ENCODE assay signal across 20 cellular contexts in genomic region chr11:71482746-71483364, GRCh38. TPM values are rescaled to one million over a fixed set of nuclear protein-coding genes. Genes with fewer than 3 reads are reported as not detected.
DNase-seq lines count a peak whose midpoint lies in the region; ATAC-seq and TF ChIP-seq lines count a peak whose summit lies in the region.
"Had no signal": no experiment of that assay in that cellular context is flagged by ENCODE, and none has a peak within 500 bp of the region (broad histone marks: within the 10 kb centered on the region; RNA-seq: fewer than 3 reads in every experiment).

No MANE protein-coding gene starts in this region.

- no peak for TF ChIP-seq CTCF in left ventricle myocardium inferior (IDR thresholded peaks at IDR 0.05; ENCODE audit: borderline replicate concordance)
- no peak for TF ChIP-seq CTCF in HEK293 (tag by site-specific recombination; IDR thresholded peaks at IDR 0.05)
- TF ChIP-seq CTCF in upper lobe of right lung (IDR thresholded peaks at IDR 0.05) = no peak
- TF ChIP-seq CTCF in endothelial cell (IDR thresholded peaks at IDR 0.05; ENCODE audit: unreplicated experiment) = no peak

- H3K4me1 Mint-ChIP-seq in endothelial cell (ENCODE audit: unreplicated experiment) = peaks cover 6% of the 10 kb centered on the region

- POLR2A ChIA-PET in HEK293 (lab: Yijun Ruan, JAX) = no interaction called here

- no peaks in the 10 kb centered on the region for H3K9me3 ChIP-seq in left ventricle myocardium inferior (replicated peaks)
- no peaks in the 10 kb centered on the region for H3K9me3 ChIP-seq in HEK293 (ENCODE audit: control insufficient read depth, insufficient read depth, low read depth, low read length)
- H3K9me3 ChIP-seq in upper lobe of right lung = no peaks in the 10 kb centered on the region
- H3K9me3 ChIP-seq: BLaER1 had no signal

- H3K27me3 ChIP-seq in left ventricle myocardium inferior (ENCODE audit: low read depth) (no peaks in the 10 kb centered on the region), upper lobe of right lung (no peaks in the 10 kb centered on the region)
- H3K27me3 ChIP-seq: BLaER1 had no signal

- H3K27ac Mint-ChIP-seq in endothelial cell (ENCODE audit: unreplicated experiment) = no peak overlapping the region
- H3K27ac Mint-ChIP-seq: CD8-positive, alpha-beta T cell; IgD-negative memory B cell had no signal

- peaks cover 6% of the 10 kb centered on the region for H3K27me3 Mint-ChIP-seq in endothelial cell (ENCODE audit: unreplicated experiment)
- H3K27me3 Mint-ChIP-seq: IgD-negative memory B cell had no signal

- ATAC-seq in esophagus mucosa = peak; percentile 49
- no peak for ATAC-seq in upper lobe of right lung
- ATAC-seq in HG02623 (IDR thresholded peaks at IDR 0.05; ENCODE audit: unreplicated experiment) = no peak
- ATAC-seq: CD8-positive, alpha-beta T cell; HCT116; HepG2 had no signal

- H3K27ac ChIP-seq in left ventricle myocardium inferior (replicated peaks) (no peak overlapping the region), HEK293 (ENCODE audit: extremely low read depth, low read depth, low read length) (no peak overlapping the region), upper lobe of right lung (no peak overlapping the region)
- H3K27ac ChIP-seq: BLaER1, HL-60 had no signal

- H3K36me3 ChIP-seq in left ventricle myocardium inferior (peaks cover 86% of the 10 kb centered on the region), HEK293 (ENCODE audit: control insufficient read depth in 2 of 2, insufficient read depth in 1 of 2, low read length in 2 of 2) (peaks cover 4 to 78% of the 10 kb centered on the region in 2 experiments; a peak in 2 of 3 replicates), upper lobe of right lung (peaks cover 92% of the 10 kb centered on the region)

- H3K4me1 ChIP-seq in left ventricle myocardium inferior (peaks cover 2% of the 10 kb centered on the region), HEK293 (ENCODE audit: control insufficient read depth, insufficient read depth, low read length) (no peaks in the 10 kb centered on the region), upper lobe of right lung (no peaks in the 10 kb centered on the region)

- no peak overlapping the region for H3K4me3 Mint-ChIP-seq in endothelial cell (ENCODE audit: unreplicated experiment)
- H3K4me3 Mint-ChIP-seq: CD8-positive, alpha-beta T cell; IgD-negative memory B cell had no signal

- CTCF ChIA-PET in HEK293 (lab: Yijun Ruan, JAX) = no interaction called here

- H3K36me3 Mint-ChIP-seq in endothelial cell (ENCODE audit: low read depth, unreplicated experiment) = peaks cover 68% of the 10 kb centered on the region

- H3K9me3 Mint-ChIP-seq in endothelial cell (ENCODE audit: unreplicated experiment) = no peaks in the 10 kb centered on the region
- H3K9me3 Mint-ChIP-seq: CD8-positive, alpha-beta T cell; IgD-negative memory B cell had no signal

- intact Hi-C loops in cardiac septum (cut with DNase I) = no loop called here
- intact Hi-C loops in left ventricle myocardium inferior (cut with micrococcal nuclease) = no loop called here
- intact Hi-C loops in upper lobe of right lung (cut with DNase I) = no loop called here

- H3K4me3 ChIP-seq in left ventricle myocardium inferior (no peak overlapping the region), HEK293 (ENCODE audit: low read depth, low read length) (no peak overlapping the region), upper lobe of right lung (no peak overlapping the region)
- H3K4me3 ChIP-seq: BLaER1 had no signal

- DNase-seq in cardiac septum (ENCODE audit: low spot score) = peak; percentile 61
- no peak for DNase-seq in left ventricle myocardium inferior
- peak; percentile 53 for DNase-seq in upper lobe of right lung
- DNase-seq in endothelial cell (ENCODE audit: low spot score) = no peak
- DNase-seq: 8988T; Calu3; CD8-positive, alpha-beta T cell; DMS79 treated with DMSO at 0.1 percent for 48 hours; GF-D8; GOT3; H7 had no signal

TF ChIP-seq in HEK293, 187 proteins besides CTCF, POLR2A, EP300 and RAD21:
- TF ChIP-seq ZNF157 (tag by site-specific recombination; IDR thresholded peaks at IDR 0.05) (peak; percentile 74), KLF10 (tag by site-specific recombination; IDR thresholded peaks at IDR 0.05) (no peak), ZNF146 (tag by site-specific recombination; IDR thresholded peaks at IDR 0.05) (peak; percentile 69; the same call in 1 of the 2 replicates)

RNA-seq across cellular contexts. Expression of gene NADSYN1, which starts 29.9 kb away (rescaled TPM):
- total RNA-seq in cardiac septum = 22.0 TPM
- total RNA-seq in left ventricle myocardium inferior = 17.5 TPM
- total RNA-seq in esophagus mucosa = 67.7 TPM
- 91.3 TPM for total RNA-seq in upper lobe of right lung
- total RNA-seq in endothelial cell (ENCODE audit: unreplicated experiment) = 69.0 TPM

RNA-seq across cellular contexts. Expression of gene DHCR7, which starts 34.7 kb away (rescaled TPM):
- 31.2 TPM for total RNA-seq in cardiac septum
- total RNA-seq in left ventricle myocardium inferior = 39.1 TPM
- 130 TPM for total RNA-seq in esophagus mucosa
- 105 TPM for total RNA-seq in upper lobe of right lung
- total RNA-seq in endothelial cell (ENCODE audit: unreplicated experiment) = 130 TPM

RNA-seq across cellular contexts. Expression of gene KRTAP5-7, which starts 44.2 kb away (rescaled TPM):
- not detected for total RNA-seq in cardiac septum
- total RNA-seq in left ventricle myocardium inferior = not detected
- total RNA-seq in esophagus mucosa = 0.16 TPM
- 0.46 TPM for total RNA-seq in upper lobe of right lung
- total RNA-seq in endothelial cell (ENCODE audit: unreplicated experiment) = not detected
- total RNA-seq: A673; Calu3; CD8-positive, alpha-beta T cell; H7; HepG2 had no signal

RNA-seq across cellular contexts. Expression of gene KRTAP5-8, which starts 55.0 kb away (rescaled TPM):
- total RNA-seq in cardiac septum = not detected
- not detected for total RNA-seq in left ventricle myocardium inferior
- total RNA-seq in esophagus mucosa = 0.32 TPM
- not detected for total RNA-seq in upper lobe of right lung
- not detected for total RNA-seq in endothelial cell (ENCODE audit: unreplicated experiment)
- total RNA-seq: A673, Calu3, H7, HepG2 had no signal

Comparison
In these comparisons a context has a peak if more than half of its experiments do, and no peak if none do; other contexts are left out.
1. DNase-seq: peak in cardiac septum (single experiment) and upper lobe of right lung (single experiment); none in left ventricle myocardium inferior (single experiment) and endothelial cell (single experiment).